2 cellular contexts compared by ENCODE assay signal in the genomic region with DNA sequence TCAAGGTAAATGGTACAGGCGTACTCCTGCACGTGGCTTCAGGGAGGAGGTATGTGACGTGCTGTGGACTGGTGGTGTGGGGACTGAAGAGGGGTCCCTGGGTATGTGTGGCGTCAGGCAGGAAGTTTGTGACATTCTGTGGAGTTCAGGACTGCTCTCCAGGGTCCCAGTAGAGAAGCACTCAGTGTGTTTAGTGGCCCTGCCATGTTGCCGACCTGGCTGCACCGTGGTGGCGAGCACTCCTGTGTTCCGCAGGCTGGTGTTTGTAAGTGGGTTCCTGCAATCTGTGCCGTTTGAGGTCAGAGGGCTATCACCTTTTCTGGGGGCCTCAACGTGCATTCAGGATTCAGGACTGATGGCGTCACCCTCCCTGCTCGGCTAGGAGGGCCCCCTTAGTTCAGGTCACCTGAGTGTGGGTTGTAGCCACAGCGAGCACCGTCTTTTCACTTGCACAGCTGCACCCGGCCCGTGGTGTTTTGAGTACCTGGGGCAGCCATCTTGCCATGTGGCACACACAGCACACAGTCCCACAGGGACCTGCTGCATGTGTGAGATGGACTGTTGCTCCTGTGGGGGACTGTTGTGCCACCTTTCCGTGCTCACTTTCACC.
TF ChIP-seq lines count a peak whose summit lies in the region.

No MANE protein-coding gene starts in this region.

TF ChIP-seq in A549, 52 proteins besides CTCF, POLR2A, EP300 and RAD21 (continued from another document):
- TF ChIP-seq MAZ (IDR thresholded peaks at IDR 0.05; ENCODE audit: borderline replicate concordance, low read depth, low read length) (no peak), FOXS1 (CRISPR knock-in tag; IDR thresholded peaks at IDR 0.05) (no peak), FOSL2 (IDR thresholded peaks at IDR 0.05) (no peak), FOSL2 (CRISPR knock-in tag; IDR thresholded peaks at IDR 0.05) (no peak), CBX2 (IDR thresholded peaks at IDR 0.05; ENCODE audit: borderline replicate concordance, low read depth) (no peak), MYC (IDR thresholded peaks at IDR 0.05; ENCODE audit: borderline replicate concordance, low read length) (no peak), PHF8 (IDR thresholded peaks at IDR 0.05; ENCODE audit: borderline replicate concordance, low read depth) (no peak), NR3C1 (IDR thresholded peaks at IDR 0.05) (no peak), KDM1A (IDR thresholded peaks at IDR 0.05; ENCODE audit: low read depth) (no peak), ESRRA (IDR thresholded peaks at IDR 0.05; ENCODE audit: borderline replicate concordance, low read length) (no peak)

TF ChIP-seq in GM23338, 12 proteins besides CTCF, POLR2A, EP300 and RAD21:
- TF ChIP-seq, protein P1, sequence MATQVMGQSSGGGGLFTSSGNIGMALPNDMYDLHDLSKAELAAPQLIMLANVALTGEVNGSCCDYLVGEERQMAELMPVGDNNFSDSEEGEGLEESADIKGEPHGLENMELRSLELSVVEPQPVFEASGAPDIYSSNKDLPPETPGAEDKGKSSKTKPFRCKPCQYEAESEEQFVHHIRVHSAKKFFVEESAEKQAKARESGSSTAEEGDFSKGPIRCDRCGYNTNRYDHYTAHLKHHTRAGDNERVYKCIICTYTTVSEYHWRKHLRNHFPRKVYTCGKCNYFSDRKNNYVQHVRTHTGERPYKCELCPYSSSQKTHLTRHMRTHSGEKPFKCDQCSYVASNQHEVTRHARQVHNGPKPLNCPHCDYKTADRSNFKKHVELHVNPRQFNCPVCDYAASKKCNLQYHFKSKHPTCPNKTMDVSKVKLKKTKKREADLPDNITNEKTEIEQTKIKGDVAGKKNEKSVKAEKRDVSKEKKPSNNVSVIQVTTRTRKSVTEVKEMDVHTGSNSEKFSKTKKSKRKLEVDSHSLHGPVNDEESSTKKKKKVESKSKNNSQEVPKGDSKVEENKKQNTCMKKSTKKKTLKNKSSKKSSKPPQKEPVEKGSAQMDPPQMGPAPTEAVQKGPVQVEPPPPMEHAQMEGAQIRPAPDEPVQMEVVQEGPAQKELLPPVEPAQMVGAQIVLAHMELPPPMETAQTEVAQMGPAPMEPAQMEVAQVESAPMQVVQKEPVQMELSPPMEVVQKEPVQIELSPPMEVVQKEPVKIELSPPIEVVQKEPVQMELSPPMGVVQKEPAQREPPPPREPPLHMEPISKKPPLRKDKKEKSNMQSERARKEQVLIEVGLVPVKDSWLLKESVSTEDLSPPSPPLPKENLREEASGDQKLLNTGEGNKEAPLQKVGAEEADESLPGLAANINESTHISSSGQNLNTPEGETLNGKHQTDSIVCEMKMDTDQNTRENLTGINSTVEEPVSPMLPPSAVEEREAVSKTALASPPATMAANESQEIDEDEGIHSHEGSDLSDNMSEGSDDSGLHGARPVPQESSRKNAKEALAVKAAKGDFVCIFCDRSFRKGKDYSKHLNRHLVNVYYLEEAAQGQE (IDR thresholded peaks at IDR 0.05; ENCODE audit: unreplicated experiment): no peak
- TF ChIP-seq CREB1 (CRISPR knock-in tag; IDR thresholded peaks at IDR 0.05; ENCODE audit: low read depth): no peak
- no peak for TF ChIP-seq ZNF114 (CRISPR knock-in tag; IDR thresholded peaks at IDR 0.05)
- TF ChIP-seq POLR2AphosphoS5 (IDR thresholded peaks at IDR 0.05; ENCODE audit: low read depth): no peak
- no peak for TF ChIP-seq JUNB (IDR thresholded peaks at IDR 0.05; ENCODE audit: unreplicated experiment)
- TF ChIP-seq NANOG (IDR thresholded peaks at IDR 0.05; ENCODE audit: borderline replicate concordance): no peak
- TF ChIP-seq, protein P2, sequence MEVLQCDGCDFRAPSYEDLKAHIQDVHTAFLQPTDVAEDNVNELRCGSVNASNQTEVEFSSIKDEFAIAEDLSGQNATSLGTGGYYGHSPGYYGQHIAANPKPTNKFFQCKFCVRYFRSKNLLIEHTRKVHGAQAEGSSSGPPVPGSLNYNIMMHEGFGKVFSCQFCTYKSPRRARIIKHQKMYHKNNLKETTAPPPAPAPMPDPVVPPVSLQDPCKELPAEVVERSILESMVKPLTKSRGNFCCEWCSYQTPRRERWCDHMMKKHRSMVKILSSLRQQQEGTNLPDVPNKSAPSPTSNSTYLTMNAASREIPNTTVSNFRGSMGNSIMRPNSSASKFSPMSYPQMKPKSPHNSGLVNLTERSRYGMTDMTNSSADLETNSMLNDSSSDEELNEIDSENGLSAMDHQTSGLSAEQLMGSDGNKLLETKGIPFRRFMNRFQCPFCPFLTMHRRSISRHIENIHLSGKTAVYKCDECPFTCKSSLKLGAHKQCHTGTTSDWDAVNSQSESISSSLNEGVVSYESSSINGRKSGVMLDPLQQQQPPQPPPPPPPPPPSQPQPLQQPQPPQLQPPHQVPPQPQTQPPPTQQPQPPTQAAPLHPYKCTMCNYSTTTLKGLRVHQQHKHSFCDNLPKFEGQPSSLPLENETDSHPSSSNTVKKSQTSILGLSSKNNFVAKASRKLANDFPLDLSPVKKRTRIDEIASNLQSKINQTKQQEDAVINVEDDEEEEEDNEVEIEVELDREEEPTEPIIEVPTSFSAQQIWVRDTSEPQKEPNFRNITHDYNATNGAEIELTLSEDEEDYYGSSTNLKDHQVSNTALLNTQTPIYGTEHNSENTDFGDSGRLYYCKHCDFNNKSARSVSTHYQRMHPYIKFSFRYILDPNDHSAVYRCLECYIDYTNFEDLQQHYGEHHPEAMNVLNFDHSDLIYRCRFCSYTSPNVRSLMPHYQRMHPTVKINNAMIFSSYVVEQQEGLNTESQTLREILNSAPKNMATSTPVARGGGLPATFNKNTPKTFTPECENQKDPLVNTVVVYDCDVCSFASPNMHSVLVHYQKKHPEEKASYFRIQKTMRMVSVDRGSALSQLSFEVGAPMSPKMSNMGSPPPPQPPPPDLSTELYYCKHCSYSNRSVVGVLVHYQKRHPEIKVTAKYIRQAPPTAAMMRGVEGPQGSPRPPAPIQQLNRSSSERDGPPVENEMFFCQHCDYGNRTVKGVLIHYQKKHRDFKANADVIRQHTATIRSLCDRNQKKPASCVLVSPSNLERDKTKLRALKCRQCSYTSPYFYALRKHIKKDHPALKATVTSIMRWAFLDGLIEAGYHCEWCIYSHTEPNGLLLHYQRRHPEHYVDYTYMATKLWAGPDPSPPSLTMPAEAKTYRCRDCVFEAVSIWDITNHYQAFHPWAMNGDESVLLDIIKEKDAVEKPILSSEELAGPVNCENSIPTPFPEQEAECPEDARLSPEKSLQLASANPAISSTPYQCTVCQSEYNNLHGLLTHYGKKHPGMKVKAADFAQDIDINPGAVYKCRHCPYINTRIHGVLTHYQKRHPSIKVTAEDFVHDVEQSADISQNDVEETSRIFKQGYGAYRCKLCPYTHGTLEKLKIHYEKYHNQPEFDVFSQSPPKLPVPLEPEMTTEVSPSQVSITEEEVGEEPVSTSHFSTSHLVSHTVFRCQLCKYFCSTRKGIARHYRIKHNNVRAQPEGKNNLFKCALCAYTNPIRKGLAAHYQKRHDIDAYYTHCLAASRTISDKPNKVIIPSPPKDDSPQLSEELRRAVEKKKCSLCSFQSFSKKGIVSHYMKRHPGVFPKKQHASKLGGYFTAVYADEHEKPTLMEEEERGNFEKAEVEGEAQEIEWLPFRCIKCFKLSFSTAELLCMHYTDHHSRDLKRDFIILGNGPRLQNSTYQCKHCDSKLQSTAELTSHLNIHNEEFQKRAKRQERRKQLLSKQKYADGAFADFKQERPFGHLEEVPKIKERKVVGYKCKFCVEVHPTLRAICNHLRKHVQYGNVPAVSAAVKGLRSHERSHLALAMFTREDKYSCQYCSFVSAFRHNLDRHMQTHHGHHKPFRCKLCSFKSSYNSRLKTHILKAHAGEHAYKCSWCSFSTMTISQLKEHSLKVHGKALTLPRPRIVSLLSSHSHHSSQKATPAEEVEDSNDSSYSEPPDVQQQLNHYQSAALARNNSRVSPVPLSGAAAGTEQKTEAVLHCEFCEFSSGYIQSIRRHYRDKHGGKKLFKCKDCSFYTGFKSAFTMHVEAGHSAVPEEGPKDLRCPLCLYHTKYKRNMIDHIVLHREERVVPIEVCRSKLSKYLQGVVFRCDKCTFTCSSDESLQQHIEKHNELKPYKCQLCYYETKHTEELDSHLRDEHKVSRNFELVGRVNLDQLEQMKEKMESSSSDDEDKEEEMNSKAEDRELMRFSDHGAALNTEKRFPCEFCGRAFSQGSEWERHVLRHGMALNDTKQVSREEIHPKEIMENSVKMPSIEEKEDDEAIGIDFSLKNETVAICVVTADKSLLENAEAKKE (CRISPR knock-in tag; IDR thresholded peaks at IDR 0.05): no peak
- TF ChIP-seq, protein P3, sequence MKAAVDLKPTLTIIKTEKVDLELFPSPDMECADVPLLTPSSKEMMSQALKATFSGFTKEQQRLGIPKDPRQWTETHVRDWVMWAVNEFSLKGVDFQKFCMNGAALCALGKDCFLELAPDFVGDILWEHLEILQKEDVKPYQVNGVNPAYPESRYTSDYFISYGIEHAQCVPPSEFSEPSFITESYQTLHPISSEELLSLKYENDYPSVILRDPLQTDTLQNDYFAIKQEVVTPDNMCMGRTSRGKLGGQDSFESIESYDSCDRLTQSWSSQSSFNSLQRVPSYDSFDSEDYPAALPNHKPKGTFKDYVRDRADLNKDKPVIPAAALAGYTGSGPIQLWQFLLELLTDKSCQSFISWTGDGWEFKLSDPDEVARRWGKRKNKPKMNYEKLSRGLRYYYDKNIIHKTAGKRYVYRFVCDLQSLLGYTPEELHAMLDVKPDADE (IDR thresholded peaks at IDR 0.05): no peak
- TF ChIP-seq ZNF331 (CRISPR knock-in tag; IDR thresholded peaks at IDR 0.05; ENCODE audit: low read depth): no peak
- TF ChIP-seq STAT1 (IDR thresholded peaks at IDR 0.05; ENCODE audit: unreplicated experiment): no peak
